In the genomic region with DNA sequence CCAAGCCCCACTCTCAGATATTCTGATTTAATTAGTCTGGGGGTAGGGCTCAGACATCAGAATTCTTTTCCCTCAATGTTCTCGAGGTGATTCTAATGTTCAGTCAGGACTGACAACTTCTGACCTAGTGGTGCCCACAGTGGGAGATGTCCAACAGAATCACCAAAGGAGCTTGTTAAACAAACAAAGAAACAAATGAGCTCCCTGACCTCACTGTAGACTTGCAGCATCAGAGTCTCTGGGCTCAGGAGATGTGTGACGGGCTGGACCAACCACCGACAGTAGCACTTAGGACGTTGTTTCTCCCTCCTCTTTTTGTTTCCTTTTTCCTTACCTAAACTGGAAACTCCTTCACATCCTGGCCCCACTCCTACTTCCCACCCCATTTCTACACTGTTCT, we compare ENCODE assay signal across 29 cellular contexts. TPM values are rescaled to one million over a fixed set of nuclear protein-coding genes. Genes with fewer than 3 reads are reported as not detected.
DNase-seq lines count a peak whose midpoint lies in the region; ATAC-seq and TF ChIP-seq lines count a peak whose summit lies in the region.
"Had no signal": no experiment of that assay in that cellular context is flagged by ENCODE, and none has a peak within 500 bp of the region (broad histone marks: within the 10 kb centered on the region; RNA-seq: fewer than 3 reads in every experiment).

No MANE protein-coding gene starts in this region.

- intact Hi-C loops in left ventricle myocardium inferior (cut with micrococcal nuclease) (no loop called here), Right ventricle myocardium superior (cut with DNase I) (no loop called here)

- H3K4me1 Mint-ChIP-seq in osteocyte (ENCODE audit: unreplicated experiment) = peaks cover 28% of the 10 kb centered on the region
- H3K4me1 Mint-ChIP-seq in stimulated activated memory B cell treated with anti-CD40 and anti-IgM and Interleukin-4, amounts not matched to agents 10 μg/mL and 1 μg/mL and 100 μg/mL, for 72 hours = peaks cover 12% of the 10 kb centered on the region
- H3K4me1 Mint-ChIP-seq: central memory CD8-positive, alpha-beta T cell had no signal

- H3K4me3 ChIP-seq in left ventricle myocardium inferior (no peak overlapping the region), choroid plexus epithelial cell (ENCODE audit: low read depth, low read length) (no peak overlapping the region)
- H3K4me3 ChIP-seq: A549, dorsolateral prefrontal cortex, gastroesophageal sphincter, mucosa of descending colon, sigmoid colon, SK-N-MC, stomach, tibial artery had no signal

- no peaks in the 10 kb centered on the region for H3K36me3 Mint-ChIP-seq in osteocyte (ENCODE audit: unreplicated experiment)
- H3K36me3 Mint-ChIP-seq in stimulated activated memory B cell treated with anti-CD40 and anti-IgM and Interleukin-4, amounts not matched to agents 10 μg/mL and 1 μg/mL and 100 μg/mL, for 72 hours = no peaks in the 10 kb centered on the region

- H3K9me3 ChIP-seq in left ventricle myocardium inferior (replicated peaks) = peaks cover 11% of the 10 kb centered on the region
- H3K9me3 ChIP-seq: A549, BE2C, sigmoid colon, tibial artery had no signal

- no peak overlapping the region for H3K4me3 Mint-ChIP-seq in osteocyte (ENCODE audit: unreplicated experiment)
- H3K4me3 Mint-ChIP-seq in stimulated activated memory B cell treated with anti-CD40 and anti-IgM and Interleukin-4, amounts not matched to agents 10 μg/mL and 1 μg/mL and 100 μg/mL, for 72 hours = no peak overlapping the region
- H3K4me3 Mint-ChIP-seq: activated CD8-positive, alpha-beta T cell treated with anti-CD3 and anti-CD28 coated beads for 36 hours; activated naive CD8-positive, alpha-beta T cell treated with anti-CD3 and anti-CD28 coated beads, Interleukin-2, amount 10 ng/mL, durations not matched to agents 7 days and 5 days; activated T-helper 17 cell treated with anti-CD3 and anti-CD28 coated beads, Interleukin-2, amount 50 U/mL, for 72 hours; CD8-positive, alpha-beta memory T cell; central memory CD8-positive, alpha-beta T cell; T-helper 1 cell treated with Interleukin-12 subunit alpha and Interleukin-12 subunit beta and Interleukin-4 antibody, amounts not matched to agents 30 μg/mL and 1 μg/mL, for 36 hours had no signal

- H3K4me1 ChIP-seq in left ventricle myocardium inferior = peaks cover 96% of the 10 kb centered on the region
- H3K4me1 ChIP-seq: A549, BE2C, stomach had no signal

- no peaks in the 10 kb centered on the region for H3K27me3 ChIP-seq in left ventricle myocardium inferior (ENCODE audit: low read depth)
- H3K27me3 ChIP-seq: BE2C, gastroesophageal sphincter, sigmoid colon, stomach, tibial artery had no signal

- TF ChIP-seq CTCF in left ventricle myocardium inferior (IDR thresholded peaks at IDR 0.05; ENCODE audit: borderline replicate concordance) (no peak), choroid plexus epithelial cell (conservative IDR thresholded peaks at IDR 0.05; ENCODE audit: low read depth, low read length) (no peak), osteocyte (IDR thresholded peaks at IDR 0.05) (no peak)

- H3K27me3 Mint-ChIP-seq in osteocyte (ENCODE audit: unreplicated experiment) = no peaks in the 10 kb centered on the region
- no peaks in the 10 kb centered on the region for H3K27me3 Mint-ChIP-seq in stimulated activated memory B cell treated with anti-CD40 and anti-IgM and Interleukin-4, amounts not matched to agents 10 μg/mL and 1 μg/mL and 100 μg/mL, for 72 hours
- H3K27me3 Mint-ChIP-seq: activated CD8-positive, alpha-beta T cell treated with anti-CD3 and anti-CD28 coated beads for 36 hours; activated T-helper 17 cell treated with anti-CD3 and anti-CD28 coated beads, Interleukin-2, amount 50 U/mL, for 72 hours; CD8-positive, alpha-beta memory T cell; central memory CD8-positive, alpha-beta T cell had no signal

- H3K36me3 ChIP-seq in left ventricle myocardium inferior = peaks cover 8% of the 10 kb centered on the region
- H3K36me3 ChIP-seq: BE2C, gastroesophageal sphincter, sigmoid colon, stomach, tibial artery had no signal

- no peaks in the 10 kb centered on the region for H3K9me3 Mint-ChIP-seq in osteocyte (ENCODE audit: unreplicated experiment)
- peaks cover 2% of the 10 kb centered on the region for H3K9me3 Mint-ChIP-seq in stimulated activated memory B cell treated with anti-CD40 and anti-IgM and Interleukin-4, amounts not matched to agents 10 μg/mL and 1 μg/mL and 100 μg/mL, for 72 hours
- H3K9me3 Mint-ChIP-seq: activated T-helper 17 cell treated with anti-CD3 and anti-CD28 coated beads, Interleukin-2, amount 50 U/mL, for 72 hours had no signal

- DNase-seq in left ventricle myocardium inferior (no peak), Right ventricle myocardium superior (no peak), choroid plexus epithelial cell (ENCODE audit: low read depth) (peak; percentile 39), osteocyte (ENCODE audit: extremely low spot score, unreplicated experiment) (no peak), Ammon's horn (ENCODE audit: low spot score) (no peak)
- no peak for DNase-seq in NK-92 treated with Interleukin-12 subunit alpha and Interleukin-12 subunit beta, amount 100 ng/mL, for 24 hours (lab: John Stamatoyannopoulos, UW)
- DNase-seq: activated naive CD8-positive, alpha-beta T cell treated with anti-CD3 and anti-CD28 coated beads, Interleukin-2, amount 10 ng/mL, durations not matched to agents 7 days and 5 days; BE2C; CD8-positive, alpha-beta memory T cell; dorsolateral prefrontal cortex; Kasumi-1; mucosa of descending colon; NCI-H1694 treated with DMSO at 0.1 percent for 48 hours; NCI-H2171; NCI-H524; sigmoid colon; stomach; tibial artery had no signal

- peak overlapping the region; percentile 58 for H3K27ac Mint-ChIP-seq in osteocyte (ENCODE audit: unreplicated experiment)
- no peak overlapping the region for H3K27ac Mint-ChIP-seq in stimulated activated memory B cell treated with anti-CD40 and anti-IgM and Interleukin-4, amounts not matched to agents 10 μg/mL and 1 μg/mL and 100 μg/mL, for 72 hours
- H3K27ac Mint-ChIP-seq: activated CD8-positive, alpha-beta T cell treated with anti-CD3 and anti-CD28 coated beads for 36 hours; activated naive CD8-positive, alpha-beta T cell treated with anti-CD3 and anti-CD28 coated beads, Interleukin-2, amount 10 ng/mL, durations not matched to agents 7 days and 5 days; activated T-helper 17 cell treated with anti-CD3 and anti-CD28 coated beads, Interleukin-2, amount 50 U/mL, for 72 hours; CD8-positive, alpha-beta memory T cell; T-helper 1 cell treated with Interleukin-12 subunit alpha and Interleukin-12 subunit beta and Interleukin-4 antibody, amounts not matched to agents 30 μg/mL and 1 μg/mL, for 36 hours had no signal

- ATAC-seq in Right ventricle myocardium superior (ENCODE audit: poor library complexity) (no peak), GM21526 (IDR thresholded peaks at IDR 0.05; ENCODE audit: low FRiP score, unreplicated experiment) (no peak)
- no peak for ATAC-seq in stimulated activated memory B cell treated with anti-CD40 and anti-IgM and Interleukin-4, amounts not matched to agents 10 μg/mL and 1 μg/mL and 100 μg/mL, for 72 hours
- ATAC-seq: A549; activated CD8-positive, alpha-beta T cell treated with anti-CD3 and anti-CD28 coated beads for 36 hours; gastroesophageal sphincter; mucosa of descending colon; Panc1 had no signal

- peak overlapping the region; percentile 89 for H3K27ac ChIP-seq in left ventricle myocardium inferior (replicated peaks)
- H3K27ac ChIP-seq: A549, dorsolateral prefrontal cortex, gastroesophageal sphincter, HL-60, sigmoid colon, SK-N-MC, stomach, tibial artery had no signal

RNA-seq across cellular contexts. Expression of a gene that starts 49.3 kb away (rescaled TPM):
- total RNA-seq in left ventricle myocardium inferior = 285 TPM
- 279 TPM for total RNA-seq in Right ventricle myocardium superior
- not detected in 2 replicates for total RNA-seq in osteocyte

Comparison
In these comparisons a context has a peak if more than half of its experiments do, and no peak if none do; other contexts are left out.
1. RNA of a gene that starts 49.3 kb away (total RNA-seq): 285 TPM in left ventricle myocardium inferior (single experiment) and 279 TPM in Right ventricle myocardium superior (single experiment); not detected in osteocyte; every median in the first group is over 100 times any median in the second.